In the genomic region with DNA sequence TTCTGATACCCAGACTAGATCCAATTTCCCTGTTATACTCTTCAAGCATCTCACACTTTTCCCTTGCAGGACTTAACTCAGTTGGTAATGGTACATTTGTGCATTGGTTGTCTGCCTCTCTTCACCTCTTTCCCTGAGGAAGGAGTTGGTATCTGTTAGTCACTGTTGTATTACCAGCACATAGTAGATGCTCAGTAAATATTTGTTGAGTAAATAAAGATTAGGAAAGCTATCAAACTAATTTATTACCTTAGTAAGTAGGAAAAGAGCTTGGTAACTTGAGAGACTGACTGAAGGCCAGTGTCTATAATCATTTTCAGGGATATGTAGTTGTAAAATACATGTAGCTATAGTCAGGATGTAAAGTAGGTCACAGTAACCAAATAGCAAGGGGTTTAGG, we compare ENCODE assay signal across 2 cellular contexts. TPM values are rescaled to one million over a fixed set of nuclear protein-coding genes. Genes with fewer than 3 reads are reported as not detected.
"Had no signal": no experiment of that assay in that cellular context is flagged by ENCODE, and none has a peak within 500 bp of the region (broad histone marks: within the 10 kb centered on the region; RNA-seq: fewer than 3 reads in every experiment).

No MANE protein-coding gene starts in this region.

RNA-seq across cellular contexts. Expression of gene FBXW10, which starts 53.0 kb away (rescaled TPM):
- total RNA-seq: Right ventricle myocardium inferior, SK-MEL-5 had no signal
